Comparison of ENCODE assay signal across 19 cellular contexts in genomic region chr4:157280673-157281072, GRCh38.
"Had no signal": no experiment of that assay in that cellular context is flagged by ENCODE, and none has a peak within 500 bp of the region (broad histone marks: within the 10 kb centered on the region; RNA-seq: fewer than 3 reads in every experiment).

No MANE protein-coding gene starts in this region.

- H3K9me3 ChIP-seq: adrenal gland, neutrophil, ovary, prostate gland, thoracic aorta had no signal

- H3K27me3 ChIP-seq: adrenal gland, ascending aorta, neutrophil, ovary had no signal

- H3K27ac ChIP-seq: adrenal gland, ascending aorta, neutrophil, ovary, prostate gland, thoracic aorta had no signal

- DNase-seq: activated naive CD4-positive, alpha-beta T cell; activated T-cell treated with anti-CD3 and anti-CD28 coated beads, Interleukin-2, amount 50 U/mL, for 1 hour; adrenal gland; cerebellar nuclear complex; erythroblast; foreskin melanocyte; hypothalamus; left cardiac atrium; ovary; right cardiac atrium; stimulated activated CD4-positive, alpha-beta T cell treated with anti-CD3 and anti-CD28 coated beads, Interleukin-4, amount 100 ng/mL, for 24 hours; stimulated activated naive CD4-positive, alpha-beta T cell treated with Interleukin-2 at 50 U/mL for 16 hours; T-helper 9 cell had no signal

- H3K4me1 ChIP-seq: adrenal gland, ascending aorta, prostate gland had no signal

- ATAC-seq: activated T-helper 17 cell treated with anti-CD3 and anti-CD28 coated beads, Interleukin-2, amount 50 U/mL, for 72 hours; left cardiac atrium; right cardiac atrium; WTC11 had no signal

- H3K36me3 ChIP-seq: adrenal gland, ascending aorta, neutrophil, ovary, prostate gland, thoracic aorta had no signal

- H3K4me3 ChIP-seq: adrenal gland, ascending aorta, ovary, prostate gland, thoracic aorta had no signal
